Comparison of ENCODE assay signal across 1 cellular context in genomic region chr4:176323511-176324160, GRCh38.
TF ChIP-seq lines count a peak whose summit lies in the region.

No MANE protein-coding gene starts in this region.

TF ChIP-seq in A549, 52 proteins besides CTCF, POLR2A, EP300 and RAD21 (continued from another document):
- TF ChIP-seq KDM1A (IDR thresholded peaks at IDR 0.05; ENCODE audit: low read depth) = no peak
- TF ChIP-seq PBX3 (IDR thresholded peaks at IDR 0.05) = no peak
- TF ChIP-seq HEYL (CRISPR knock-in tag; IDR thresholded peaks at IDR 0.05) = no peak
- TF ChIP-seq FOSB (CRISPR knock-in tag; IDR thresholded peaks at IDR 0.05) = no peak
- TF ChIP-seq HES2 (IDR thresholded peaks at IDR 0.05) = no peak
- TF ChIP-seq NFE2L2 (conservative IDR thresholded peaks at IDR 0.05; ENCODE audit: low read length) = no peak
- no peak for TF ChIP-seq FOSL2 (IDR thresholded peaks at IDR 0.05)
- no peak for TF ChIP-seq FOSL2 (CRISPR knock-in tag; IDR thresholded peaks at IDR 0.05)
- no peak for TF ChIP-seq EHMT2 (IDR thresholded peaks at IDR 0.05; ENCODE audit: low read depth)
- no peak for TF ChIP-seq CHD4 (IDR thresholded peaks at IDR 0.05; ENCODE audit: borderline replicate concordance)
- TF ChIP-seq RARB (CRISPR knock-in tag; IDR thresholded peaks at IDR 0.05) = no peak
